Comparison of ENCODE assay signal across 8 cellular contexts in the genomic region with DNA sequence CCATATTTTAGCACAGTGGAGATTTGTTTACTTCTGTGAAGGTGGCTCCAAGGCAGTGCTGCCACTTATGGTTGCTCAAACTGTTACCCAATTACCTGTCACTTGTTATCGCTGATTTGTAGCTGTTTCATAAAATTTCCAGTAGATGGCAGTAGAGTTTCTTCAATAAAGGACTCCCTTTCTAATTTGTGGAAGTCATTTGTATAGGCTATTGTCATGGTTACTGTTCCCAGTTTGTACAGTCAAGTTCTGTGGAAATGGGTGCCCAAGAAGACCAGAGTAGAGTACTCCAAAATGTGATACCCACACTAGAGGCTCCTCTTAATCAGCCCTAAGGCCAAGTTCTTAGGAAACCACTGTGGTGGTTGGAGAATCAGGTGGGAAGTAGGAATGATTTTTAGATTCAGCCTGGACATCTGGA.
DNase-seq lines count a peak whose midpoint lies in the region; ATAC-seq and TF ChIP-seq lines count a peak whose summit lies in the region.

No MANE protein-coding gene starts in this region.

- peaks cover 27% of the 10 kb centered on the region for H3K4me1 ChIP-seq in suprapubic skin

- no peak overlapping the region for H3K4me3 ChIP-seq in suprapubic skin

- no peak for TF ChIP-seq EP300 in suprapubic skin (IDR thresholded peaks at IDR 0.05)

- H3K4me1 Mint-ChIP-seq in brain: peaks cover 16% of the 10 kb centered on the region

- DNase-seq in DMS 273 treated with DMSO at 0.1 percent for 48 hours (lab: John Stamatoyannopoulos, UW) (peak; percentile 39), GM20000 (ENCODE audit: low spot score) (peak; percentile 52), HT-29 (ENCODE audit: low spot score) (peak; percentile 87), NCI-H82 (lab: John Stamatoyannopoulos, UW) (peak; percentile 83), inferior parietal cortex (ENCODE audit: extremely low spot score) (peak; percentile 85), suprapubic skin (ENCODE audit: low spot score in 2 of 2) (no peak)

- no peaks in the 10 kb centered on the region for H3K27me3 Mint-ChIP-seq in brain

- H3K4me3 Mint-ChIP-seq in brain: no peak overlapping the region

- WGBS in suprapubic skin: 0% methylated on average over 1 of the region's 1 CpG

- peaks cover 2% of the 10 kb centered on the region for H3K36me3 Mint-ChIP-seq in brain

- H3K9me3 ChIP-seq in suprapubic skin: no peaks in the 10 kb centered on the region

- TF ChIP-seq POLR2A in suprapubic skin (IDR thresholded peaks at IDR 0.05): no peak

- no peak overlapping the region for H3K27ac ChIP-seq in suprapubic skin

- H3K36me3 ChIP-seq in suprapubic skin: no peaks in the 10 kb centered on the region

- peaks cover under 1 to 5% (median 2%) of the 10 kb centered on the region in 5 experiments for H3K9me3 Mint-ChIP-seq in brain

- no peaks in the 10 kb centered on the region for H3K27me3 ChIP-seq in suprapubic skin

- ATAC-seq in HG03571 (IDR thresholded peaks at IDR 0.05; ENCODE audit: unreplicated experiment): no peak

- peak; percentile 17 for TF ChIP-seq CTCF in GM20000 (IDR thresholded peaks at IDR 0.05; ENCODE audit: extremely low read depth, missing control alignments)
- TF ChIP-seq CTCF in brain (conservative IDR thresholded peaks at IDR 0.05): peak; percentile 82 to 84
- peak; percentile 53 to 57 for TF ChIP-seq CTCF in suprapubic skin (IDR thresholded peaks at IDR 0.05)

- H3K27ac Mint-ChIP-seq in brain: peak overlapping the region in 3 of 5 experiments; percentile 10 to 56 (median 30)

Comparison
In these comparisons a context has a peak if more than half of its experiments do, and no peak if none do; other contexts are left out.
1. DNase-seq: peak in DMS 273 treated with DMSO at 0.1 percent for 48 hours (single experiment), GM20000 (single experiment), HT-29 (single experiment), NCI-H82 (single experiment) and inferior parietal cortex (single experiment); none in suprapubic skin (0 of 2).
2. CTCF ChIP-seq: peak in every context shown above with its lines; median percentile 83 in brain; 55 in suprapubic skin; 17 in GM20000.